In genomic region chr20:49216991-49217578, GRCh38 we compare ENCODE assay signal across 1 cellular context.
TF ChIP-seq lines count a peak whose summit lies in the region.

No MANE protein-coding gene starts in this region.

TF ChIP-seq in HepG2, 621 proteins besides CTCF, POLR2A, EP300 and RAD21 (continued from another document and continues in another):
- TF ChIP-seq AKNA (CRISPR knock-in tag; IDR thresholded peaks at IDR 0.05; ENCODE audit: borderline replicate concordance) (no peak), SSRP1 (CRISPR knock-in tag; IDR thresholded peaks at IDR 0.05) (peak; percentile 86; the same call in 1 of the 2 replicates), ZNF101 (CRISPR knock-in tag; IDR thresholded peaks at IDR 0.05; ENCODE audit: borderline replicate concordance, low read depth) (no peak), ZNF720 (CRISPR knock-in tag; IDR thresholded peaks at IDR 0.05) (no peak), KIAA2018 (CRISPR knock-in tag; IDR thresholded peaks at IDR 0.05; ENCODE audit: borderline replicate concordance) (no peak), MLXIP (CRISPR knock-in tag; IDR thresholded peaks at IDR 0.05; ENCODE audit: borderline replicate concordance) (no peak), ZMYM3 (CRISPR knock-in tag; IDR thresholded peaks at IDR 0.05) (peak; percentile 63; the same call in 1 of the 2 replicates), CHD2 (IDR thresholded peaks at IDR 0.05; ENCODE audit: low read depth, low read length) (no peak), TBX2 (CRISPR knock-in tag; IDR thresholded peaks at IDR 0.05; ENCODE audit: borderline replicate concordance) (peak; percentile 52; the same call in 1 of the 2 replicates), ZIK1 (CRISPR knock-in tag; IDR thresholded peaks at IDR 0.05; ENCODE audit: borderline replicate concordance, low read depth) (no peak), SUZ12 (IDR thresholded peaks at IDR 0.05; ENCODE audit: low read depth, low read length) (no peak), ZNF329 (CRISPR knock-in tag; IDR thresholded peaks at IDR 0.05; ENCODE audit: low read depth) (no peak), BCLAF1 (IDR thresholded peaks at IDR 0.05) (no peak), SP2 (CRISPR knock-in tag; IDR thresholded peaks at IDR 0.05) (no peak), HNRNPL (IDR thresholded peaks at IDR 0.05; ENCODE audit: low read depth, low read length) (no peak), ZNF513 (CRISPR knock-in tag; conservative IDR thresholded peaks at IDR 0.05) (no peak), CEBPZ (IDR thresholded peaks at IDR 0.05; ENCODE audit: low read length) (no peak), ZBTB14 (CRISPR knock-in tag; IDR thresholded peaks at IDR 0.05) (no peak), PLRG1 (conservative IDR thresholded peaks at IDR 0.05) (no peak), ZNF556 (CRISPR knock-in tag; IDR thresholded peaks at IDR 0.05; ENCODE audit: borderline replicate concordance) (peak; percentile 81; the same call in 1 of the 2 replicates), KDM6A (CRISPR knock-in tag; IDR thresholded peaks at IDR 0.05; ENCODE audit: low read depth) (no peak), REPIN1 (CRISPR knock-in tag; IDR thresholded peaks at IDR 0.05; ENCODE audit: borderline replicate concordance, low read depth) (peak; percentile 30; the same call in 1 of the 2 replicates)
